ENCODE assay signal across 27 cellular contexts in the genomic region with DNA sequence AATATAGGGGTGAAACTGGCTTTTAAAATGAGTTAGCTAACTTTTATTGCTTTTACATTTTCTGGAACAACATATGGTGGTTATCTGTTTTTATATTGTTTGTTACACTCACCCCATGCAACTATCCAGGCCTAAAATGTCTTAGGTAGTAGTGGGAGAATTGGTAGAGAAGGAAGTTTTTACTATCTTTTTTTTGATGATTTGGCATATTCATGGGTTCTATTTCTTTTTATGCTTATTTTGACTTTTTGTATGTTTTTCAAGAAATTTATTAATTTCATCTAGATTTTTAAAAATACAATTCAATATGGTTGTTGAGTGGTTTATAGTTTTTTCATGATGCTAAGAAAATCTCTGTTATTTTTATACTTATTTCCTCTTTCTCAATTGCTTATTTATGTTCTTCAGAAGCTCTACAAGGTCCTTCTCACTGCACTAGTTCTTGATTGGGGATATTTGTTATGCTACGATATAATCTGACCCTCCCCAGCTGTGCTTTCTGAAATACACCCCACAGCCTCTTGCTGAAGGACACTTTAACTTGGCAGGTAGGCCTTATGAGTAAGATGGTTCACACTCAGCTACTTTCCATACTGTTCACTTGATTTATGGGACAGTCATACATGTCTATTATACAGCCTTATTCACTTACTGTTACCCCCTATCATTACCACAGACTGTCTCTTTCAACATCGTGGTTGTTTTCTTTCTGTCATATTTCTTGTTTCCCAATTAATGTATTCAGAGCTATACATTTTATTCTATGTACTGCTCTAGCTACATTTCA.
DNase-seq lines count a peak whose midpoint lies in the region; ATAC-seq, FAIRE-seq and TF ChIP-seq lines count a peak whose summit lies in the region.
"Had no signal": no experiment of that assay in that cellular context is flagged by ENCODE, and none has a peak within 500 bp of the region (broad histone marks: within the 10 kb centered on the region; RNA-seq: fewer than 3 reads in every experiment).

No MANE protein-coding gene starts in this region.

- no peaks in the 10 kb centered on the region for H3K9me3 Mint-ChIP-seq in nephron
- H3K9me3 Mint-ChIP-seq: CD4-positive, alpha-beta T cell; GM23338 had no signal

- TF ChIP-seq POLR2A in H54 (IDR thresholded peaks at IDR 0.05; ENCODE audit: low read depth, low read length) = no peak

- TF ChIP-seq CTCF in nephron (IDR thresholded peaks at IDR 0.05; ENCODE audit: unreplicated experiment in 3 of 3) = no peak

- no peak overlapping the region for H3K4me3 Mint-ChIP-seq in nephron
- H3K4me3 Mint-ChIP-seq: CD4-positive, alpha-beta T cell; GM23338 had no signal

- H3K27ac Mint-ChIP-seq in nephron = peak overlapping the region in 2 of 3 experiments; percentile 19 to 27
- H3K27ac Mint-ChIP-seq: CD4-positive, alpha-beta T cell; GM23338 had no signal

- no peak overlapping the region for H3K27ac ChIP-seq in epithelial cell of prostate
- H3K27ac ChIP-seq: BLaER1, SJSA1 had no signal

- DNase-seq in H54 (ENCODE audit: insufficient read length, low spot score) (no peak), NCI-H69 (lab: John Stamatoyannopoulos, UW) (peak; percentile 76), epithelial cell of prostate (ENCODE audit: low read depth, low spot score) (peak; percentile 63), DMS 273 (lab: John Stamatoyannopoulos, UW; ENCODE audit: unreplicated experiment) (no peak), cerebellar nuclear complex (lab: John Stamatoyannopoulos, UW) (no peak)
- DNase-seq: ACHN; CD4-positive, alpha-beta T cell; COR-L47; DMS 273 treated with DMSO at 0.1 percent for 48 hours; DMS79 treated with DMSO at 0.1 percent for 48 hours; HCEC 1CT; Kasumi-1; MG63; NCI-H1436; NCI-H187 treated with DMSO at 0.1 percent for 48 hours; NCI-H2107; NCI-H510A; NCI-H82 had no signal

- H3K4me1 Mint-ChIP-seq in nephron = peaks cover 5% of the 10 kb centered on the region
- H3K4me1 Mint-ChIP-seq: GM23338 had no signal

- no peaks in the 10 kb centered on the region for H3K27me3 Mint-ChIP-seq in nephron (ENCODE audit: low read depth)
- H3K27me3 Mint-ChIP-seq: CD4-positive, alpha-beta T cell had no signal

- H3K36me3 Mint-ChIP-seq in nephron (ENCODE audit: low read depth) = no peaks in the 10 kb centered on the region

- peak; percentile 61 for FAIRE-seq in H54 (lab: Jason Lieb, UNC)
- FAIRE-seq: GM12878, GM18507, RCC 7860 had no signal

- ATAC-seq in HG03571 (IDR thresholded peaks at IDR 0.05; ENCODE audit: unreplicated experiment) = no peak
- ATAC-seq: GM12878, GM23338, Right ventricle myocardium inferior had no signal

Comparison
In these comparisons a context has a peak if more than half of its experiments do, and no peak if none do; other contexts are left out.
1. DNase-seq: peak in NCI-H69 (single experiment) and epithelial cell of prostate (single experiment); none in H54 (single experiment), DMS 273 (single experiment) and cerebellar nuclear complex (0 of 2).